In the genomic region with DNA sequence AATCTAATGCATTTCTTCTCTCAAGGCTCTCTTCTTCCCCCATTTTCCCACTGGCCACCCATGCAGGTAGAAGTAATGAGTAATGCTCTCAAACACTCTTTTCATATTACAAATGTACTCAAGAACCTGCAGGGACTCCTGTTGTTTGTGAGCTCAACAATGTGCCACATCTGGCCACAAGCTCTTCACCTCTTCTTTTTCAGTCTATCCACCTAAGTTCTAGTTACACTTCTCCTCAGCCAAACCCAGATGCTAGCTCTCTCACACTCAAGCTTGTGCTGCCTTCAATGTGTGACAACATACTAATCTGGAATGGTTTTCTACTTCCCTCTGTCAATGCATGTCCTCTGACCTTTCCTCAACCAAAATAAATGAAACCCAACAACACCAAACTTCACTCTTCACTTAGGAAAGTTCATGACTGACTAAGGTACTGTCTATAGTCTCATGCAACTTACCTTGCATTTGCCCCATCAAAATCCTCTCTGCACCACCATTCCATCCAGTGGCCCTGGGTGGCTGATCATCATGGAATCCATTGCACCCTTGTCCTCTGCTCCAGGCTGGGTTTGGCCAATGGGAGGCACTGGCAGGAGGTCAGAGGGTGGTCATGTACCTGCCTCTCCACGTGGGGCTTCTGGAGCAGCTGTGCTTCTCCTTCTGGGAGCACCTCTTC, we compare ENCODE assay signal across 17 cellular contexts. TPM values are rescaled to one million over a fixed set of nuclear protein-coding genes. Genes with fewer than 3 reads are reported as not detected.
"Had no signal": no experiment of that assay in that cellular context is flagged by ENCODE, and none has a peak within 500 bp of the region (broad histone marks: within the 10 kb centered on the region; RNA-seq: fewer than 3 reads in every experiment).

No MANE protein-coding gene starts in this region.

- FAIRE-seq: kidney, TTC549 had no signal

- H3K27ac Mint-ChIP-seq: activated CD8-positive, alpha-beta T cell treated with anti-CD3 and anti-CD28 coated beads, Interleukin-2, amount 10 ng/mL, durations not matched to agents 7 days and 5 days; memory B cell; nephron had no signal

- H3K4me3 Mint-ChIP-seq: activated CD8-positive, alpha-beta T cell treated with anti-CD3 and anti-CD28 coated beads, Interleukin-2, amount 10 ng/mL, durations not matched to agents 7 days and 5 days; memory B cell; nephron had no signal

- DNase-seq: activated CD4-positive, CD25-positive, alpha-beta regulatory T cell; activated CD8-positive, alpha-beta T cell treated with anti-CD3 and anti-CD28 coated beads, Interleukin-2, amount 10 ng/mL, durations not matched to agents 7 days and 5 days; activated effector memory CD4-positive, alpha-beta T cell treated with anti-CD3 and anti-CD28 coated beads, Interleukin-2, amount 50 U/mL, for 16 hours; caudate nucleus; cortex of kidney; effector CD8-positive, alpha-beta T cell; gastrocnemius medialis; kidney; left ventricle myocardium inferior; sigmoid colon; stimulated activated CD4-positive, alpha-beta T cell treated with anti-CD3 and anti-CD28 coated beads, Interleukin-2, amount 100 ng/mL, for 24 hours; stimulated activated naive CD4-positive, alpha-beta T cell treated with Interleukin-2 at 50 U/mL for 16 hours; upper lobe of left lung had no signal

- H3K27me3 ChIP-seq: gastrocnemius medialis, sigmoid colon, upper lobe of left lung had no signal

- H3K9me3 Mint-ChIP-seq: memory B cell, nephron had no signal

- H3K4me3 ChIP-seq: gastrocnemius medialis, left ventricle myocardium inferior, sigmoid colon, upper lobe of left lung had no signal

- ATAC-seq: activated CD8-positive, alpha-beta T cell treated with anti-CD3 and anti-CD28 coated beads, Interleukin-2, amount 10 ng/mL, durations not matched to agents 7 days and 5 days; gastrocnemius medialis had no signal

- H3K36me3 ChIP-seq: gastrocnemius medialis, left ventricle myocardium inferior, sigmoid colon, upper lobe of left lung had no signal

- H3K4me1 Mint-ChIP-seq: nephron had no signal

RNA-seq across cellular contexts. Expression of a gene that starts 5.3 kb away (rescaled TPM):
- total RNA-seq: temporal lobe had no signal
